Comparison of ENCODE assay signal across 9 cellular contexts in the genomic region with DNA sequence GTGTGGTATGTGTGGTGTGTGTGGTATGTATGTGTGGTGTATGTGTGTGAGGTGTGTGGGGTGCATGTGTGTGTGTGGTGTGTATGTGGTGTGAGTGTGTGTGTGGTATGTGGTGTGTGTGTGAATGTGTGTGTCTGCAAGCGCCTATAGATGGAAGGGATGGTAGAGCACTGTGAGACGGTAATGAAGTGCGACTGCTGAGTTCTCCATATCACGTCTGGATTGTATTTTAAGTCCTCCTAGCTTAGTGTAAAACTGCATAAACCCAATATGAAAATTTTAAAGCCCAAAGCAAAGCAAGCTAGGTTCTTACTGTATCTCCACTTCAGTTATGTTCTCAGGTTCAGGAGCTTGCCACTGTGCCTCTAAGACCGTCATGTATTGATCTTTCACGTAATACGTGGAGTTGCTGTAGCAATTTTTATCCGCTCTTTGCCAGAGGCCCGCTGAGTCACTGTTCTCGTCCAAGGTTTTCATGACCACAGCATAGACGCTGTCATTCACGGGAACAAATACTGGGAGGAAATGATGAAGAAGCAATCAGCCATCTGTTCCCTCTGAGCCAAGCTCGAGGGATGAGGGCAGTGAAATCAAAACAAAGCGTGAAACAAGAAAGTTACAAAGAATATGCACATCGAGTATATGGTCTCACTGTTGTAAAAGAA. TPM values are rescaled to one million over a fixed set of nuclear protein-coding genes. Genes with fewer than 3 reads are reported as not detected.
DNase-seq lines count a peak whose midpoint lies in the region; ATAC-seq and TF ChIP-seq lines count a peak whose summit lies in the region.
"Had no signal": no experiment of that assay in that cellular context is flagged by ENCODE, and none has a peak within 500 bp of the region (broad histone marks: within the 10 kb centered on the region; RNA-seq: fewer than 3 reads in every experiment).

No MANE protein-coding gene starts in this region.

- H3K9me3 Mint-ChIP-seq in Calu3 (ENCODE audit: low read depth, unreplicated experiment): no peaks in the 10 kb centered on the region

- TF ChIP-seq CTCF in Calu3 (IDR thresholded peaks at IDR 0.05; ENCODE audit: unreplicated experiment): no peak
- no peak for TF ChIP-seq CTCF in GM10248 (IDR thresholded peaks at IDR 0.05; ENCODE audit: control extremely low read depth, extremely low read depth, low read depth, missing control alignments)
- no peak for TF ChIP-seq CTCF in omental fat pad (IDR thresholded peaks at IDR 0.05)

- POLR2A ChIA-PET in GM10248 (lab: Yijun Ruan, JAX): no interaction called here

- BruUV-seq in Calu3 (replicated peaks; lab: Mats Ljungman, UMichigan): no TSS peak

- H3K27me3 Mint-ChIP-seq in Calu3 (ENCODE audit: unreplicated experiment): no peaks in the 10 kb centered on the region

- H3K4me3 Mint-ChIP-seq in Calu3 (ENCODE audit: low read depth, unreplicated experiment): no peak overlapping the region

- H3K4me1 Mint-ChIP-seq in Calu3 (ENCODE audit: low read depth, unreplicated experiment): no peaks in the 10 kb centered on the region

- DNase-seq in Calu3: peak; percentile 26
- peak; percentile 61 for DNase-seq in MV-4-11 (lab: John Stamatoyannopoulos, UW)
- peak; percentile 87 for DNase-seq in astrocyte of the hippocampus (ENCODE audit: low read depth, low spot score)
- DNase-seq in left kidney (ENCODE audit: low read depth, low spot score): peak; percentile 20
- DNase-seq in GM10248 (ENCODE audit: extremely low spot score): no peak
- DNase-seq in omental fat pad (ENCODE audit: low spot score): no peak
- DNase-seq in activated T-cell treated with anti-CD3 and anti-CD28 coated beads, Interleukin-2, amount 50 U/mL, for 1 hour: no peak

- H3K36me3 Mint-ChIP-seq in Calu3 (ENCODE audit: insufficient read depth, unreplicated experiment): no peaks in the 10 kb centered on the region

- intact Hi-C loops in Calu3 (cut with micrococcal nuclease; ENCODE audit: unreplicated experiment): no loop called here

- no peak overlapping the region for H3K27ac Mint-ChIP-seq in Calu3 (ENCODE audit: unreplicated experiment)

- CTCF ChIA-PET in Calu3 (lab: Charles Lee) (no interaction called here), GM10248 (lab: Yijun Ruan, JAX) (interaction anchor here (0.9 to 1.3 kb wide), 2 partner anchors 24 to 25 kb away, joined by 3 to 7 read pairs; no protein-coding TSS in a partner anchor)

- ATAC-seq in HG03432 (IDR thresholded peaks at IDR 0.05; ENCODE audit: unreplicated experiment) (no peak), omental fat pad (ENCODE audit: low FRiP score) (no peak)

RNA-seq across cellular contexts. Expression of gene PLET1, which starts 5.5 kb away (rescaled TPM):
- total RNA-seq in Calu3 (2022) (not detected in 2 replicates), omental fat pad (not detected)
- total RNA-seq: frontal cortex had no signal

RNA-seq across cellular contexts. Expression of gene PTS, which starts 29.0 kb away (rescaled TPM):
- 28.8 and 29.3 TPM in 2 replicates for total RNA-seq in Calu3 (2022)
- total RNA-seq in omental fat pad: 10 to 100 TPM; 25.8 to 38.0 (median 34.4) TPM

Comparison
In these comparisons a context has a peak if more than half of its experiments do, and no peak if none do; other contexts are left out.
1. DNase-seq: peak in Calu3 (single experiment), MV-4-11 (single experiment), astrocyte of the hippocampus (single experiment) and left kidney (single experiment); none in GM10248 (single experiment), omental fat pad (single experiment) and activated T-cell treated with anti-CD3 and anti-CD28 coated beads, Interleukin-2, amount 50 U/mL, for 1 hour (single experiment).